23 cellular contexts compared by ENCODE assay signal in genomic region chr12:112967306-112967705, GRCh38. TPM values are rescaled to one million over a fixed set of nuclear protein-coding genes. Genes with fewer than 3 reads are reported as not detected.
"Had no signal": no experiment of that assay in that cellular context is flagged by ENCODE, and none has a peak within 500 bp of the region (broad histone marks: within the 10 kb centered on the region; RNA-seq: fewer than 3 reads in every experiment).

No MANE protein-coding gene starts in this region.

- DNase-seq: hippocampal formation; kidney; left colon; left lung; lower lobe of right lung; mammary epithelial cell; mesenchymal stem cell; naive B cell; natural killer cell; nephron progenitor cell; ovary; right lobe of liver; stimulated activated CD4-positive, alpha-beta T cell treated with anti-CD3 and anti-CD28 coated beads, Interleukin-1b, Interleukin-23, amount 100 ng/mL, for 48 hours; stimulated activated CD4-positive, alpha-beta T cell treated with anti-CD3 and anti-CD28 coated beads, Interleukin-2, amount 100 ng/mL, for 48 hours; stimulated activated CD4-positive, alpha-beta T cell treated with anti-CD3 and anti-CD28 coated beads, Interleukin-4, amount 100 ng/mL, for 4 hours; stimulated activated CD8-positive, alpha-beta memory T cell treated with anti-CD3 and anti-CD28 coated beads, Interleukin-4, amount 100 ng/mL, for 48 hours; stimulated activated naive CD8-positive, alpha-beta T cell treated with anti-CD3 and anti-CD28 coated beads, Interleukin-15, Interleukin-2, amounts not matched to agents 100 U/mL and 50 U/mL, for 24 hours; stomach; tibial artery; trophoblast cell; upper lobe of right lung had no signal

RNA-seq across cellular contexts. Expression of gene OAS2, which starts 11.0 kb away (rescaled TPM):
- total RNA-seq: progenitor cell of endocrine pancreas, smooth muscle cell had no signal
